Comparison of ENCODE assay signal across 11 cellular contexts in genomic region chr4:139814285-139815015, GRCh38.
A peak's percentile ranks its signal among the peaks of the same experiment; 100 is the strongest.
DNase-seq lines count a peak whose midpoint lies in the region; ATAC-seq, FAIRE-seq and TF ChIP-seq lines count a peak whose summit lies in the region.
"Had no signal": no experiment of that assay in that cellular context is flagged by ENCODE, and none has a peak within 500 bp of the region (broad histone marks: within the 10 kb centered on the region; RNA-seq: fewer than 3 reads in every experiment).

No MANE protein-coding gene starts in this region.

- peak; percentile 89 for ATAC-seq in left lobe of liver
- ATAC-seq in upper lobe of left lung (ENCODE audit: low FRiP score in 2 of 2) = no peak
- ATAC-seq in GM21367 (IDR thresholded peaks at IDR 0.05; ENCODE audit: unreplicated experiment) = no peak

- no peaks in the 10 kb centered on the region for H3K79me2 ChIP-seq in mammary epithelial cell (ENCODE audit: insufficient read depth, low read length)

- intact Hi-C loops in mammary epithelial cell (cut with micrococcal nuclease) = no loop called here

- H3K4me3 ChIP-seq in mammary epithelial cell (replicated peaks in 1 of 3; ENCODE audit: insufficient read depth in 1 of 3, low read depth in 2 of 3, low read length in 3 of 3) (peak overlapping the region in 1 of 3 experiments; percentile 8), upper lobe of left lung (peak overlapping the region in 1 of 4 donors; percentile 17)

- WGBS in mammary epithelial cell (ENCODE audit: low coverage, missing lambda C conversion rate) = 10% methylated on average over 7 of the region's 9 CpGs
- WGBS in upper lobe of left lung, 2 donors = 27 to 38% methylated on average over 6 to 9 of the region's 9 CpGs

- in situ Hi-C loops in mammary epithelial cell (cut with MboI; ENCODE audit: low sequenced_read_pairs in 2 of 2) = no loop called here

- H2AFZ ChIP-seq in mammary epithelial cell (ENCODE audit: low read depth, low read length) = peak overlapping the region; percentile 70

- H3K36me3 ChIP-seq in mammary epithelial cell (ENCODE audit: insufficient read depth, low read length) (no peaks in the 10 kb centered on the region), upper lobe of left lung (no peaks in the 10 kb centered on the region)
- H3K36me3 ChIP-seq: brain microvascular endothelial cell had no signal

- no peak overlapping the region for H3K27ac ChIP-seq in mammary epithelial cell (ENCODE audit: insufficient read depth, low read depth, low read length)
- H3K27ac ChIP-seq in upper lobe of left lung = peak overlapping the region; percentile 38 to 72 (median 70)
- H3K27ac ChIP-seq: brain microvascular endothelial cell had no signal

- no peak for TF ChIP-seq EP300 in upper lobe of left lung (IDR thresholded peaks at IDR 0.05)

- dilution Hi-C loops in mammary epithelial cell (cut with HindIII; ENCODE audit: low sequenced_read_pairs) = no loop called here

- H3K9me3 ChIP-seq in mammary epithelial cell (replicated peaks; ENCODE audit: insufficient read depth, low read length) (no peaks in the 10 kb centered on the region), upper lobe of left lung (peaks cover 0 to 4% (median 0%) of the 10 kb centered on the region in 4 donors)

- CTCF ChIA-PET in mammary epithelial cell (lab: Charles Lee; ENCODE audit: low non-redundant PET) = no interaction called here

- no peak for TF ChIP-seq CTCF in mammary epithelial cell (conservative IDR thresholded peaks at IDR 0.05 in 1 of 2, IDR thresholded peaks at IDR 0.05 in 1 of 2; ENCODE audit: extremely low read depth in 1 of 2, insufficient read depth in 1 of 2, low read depth in 1 of 2, low read length in 2 of 2)
- no peak for TF ChIP-seq CTCF in upper lobe of left lung (IDR thresholded peaks at IDR 0.05)

- no TSS peak for BruUV-seq in mammary epithelial cell (replicated peaks; lab: Mats Ljungman, UMichigan)

- H3K27me3 ChIP-seq in mammary epithelial cell (ENCODE audit: insufficient read depth, low read length) (no peaks in the 10 kb centered on the region), upper lobe of left lung (no peaks in the 10 kb centered on the region)
- H3K27me3 ChIP-seq: brain microvascular endothelial cell had no signal

- H3K9ac ChIP-seq in mammary epithelial cell (ENCODE audit: insufficient read depth, low read length) = no peak overlapping the region

- no peaks in the 10 kb centered on the region for H4K20me1 ChIP-seq in mammary epithelial cell (ENCODE audit: insufficient read depth, low read length)

- H3K4me1 ChIP-seq in mammary epithelial cell (ENCODE audit: insufficient read depth, low read length) (peaks cover 4% of the 10 kb centered on the region), upper lobe of left lung (peaks cover 20 to 23% (median 21%) of the 10 kb centered on the region in 4 donors)

- peak overlapping the region; percentile 39 for H3K4me2 ChIP-seq in mammary epithelial cell (ENCODE audit: insufficient read depth, low read depth, low read length)

- no peak for TF ChIP-seq POLR2A in upper lobe of left lung (IDR thresholded peaks at IDR 0.05)

- no peak for FAIRE-seq in frontal cortex (lab: Jason Lieb, UNC)

- peak; percentile 7 for DNase-seq in NCI-H2171 treated with DMSO at 0.1 percent for 48 hours (lab: John Stamatoyannopoulos, UW)
- DNase-seq in NCI-H2171 (lab: John Stamatoyannopoulos, UW) = no peak
- DNase-seq in mammary epithelial cell = peak; percentile 33
- peak; percentile 78 for DNase-seq in left lobe of liver (ENCODE audit: low spot score)
- DNase-seq in upper lobe of left lung = peak in 1 of 2 donors; percentile 37
- DNase-seq in frontal cortex (ENCODE audit: low spot score in 2 of 2) = no peak
- no peak for DNase-seq in AG20443 (ENCODE audit: low spot score)
- DNase-seq: activated CD4-positive, alpha-beta T cell treated with anti-CD3 and anti-CD28 coated beads, Interleukin-2, amount 10 ng/mL, durations not matched to agents 7 days and 5 days; brain microvascular endothelial cell; NCI-H526 had no signal

Comparison
In these comparisons a context has a peak if more than half of its experiments do, and no peak if none do; other contexts are left out.
1. DNase-seq: peak in NCI-H2171 treated with DMSO at 0.1 percent for 48 hours (single experiment), mammary epithelial cell (single experiment) and left lobe of liver (single experiment); none in NCI-H2171 (single experiment), frontal cortex (0 of 2) and AG20443 (single experiment).